In the genomic region with DNA sequence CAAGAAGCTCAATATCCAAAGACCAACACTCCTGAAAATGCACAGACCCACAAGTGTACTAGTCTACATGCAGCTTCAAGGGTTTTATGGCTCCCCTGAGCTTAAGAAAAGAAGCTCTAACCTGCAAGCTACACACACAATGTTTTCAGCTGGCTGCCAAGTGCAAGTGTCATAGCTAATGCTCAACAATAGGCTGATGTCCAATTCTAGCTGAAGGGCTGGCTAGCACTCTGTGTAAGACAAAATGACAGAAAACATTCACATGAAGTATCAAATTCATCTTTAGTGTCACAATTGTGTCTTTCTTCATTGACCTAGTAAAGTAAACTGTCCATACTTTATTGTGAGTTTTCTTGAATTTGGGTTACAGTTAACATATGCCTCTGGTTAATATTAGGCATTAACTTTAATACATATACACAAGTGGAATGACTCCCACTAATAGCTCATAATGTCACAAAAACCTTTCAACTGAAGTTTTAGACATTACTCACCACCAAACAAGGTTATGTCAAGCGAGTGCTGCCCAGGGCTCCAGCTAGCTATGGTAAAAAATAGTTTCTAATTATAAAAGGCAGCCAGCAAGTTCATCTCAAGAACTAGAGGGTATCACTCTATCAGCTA, we compare ENCODE assay signal across 1 cellular context.
TF ChIP-seq lines count a peak whose summit lies in the region.

No MANE protein-coding gene starts in this region.

TF ChIP-seq in SK-N-SH treated with all-trans-retinoic acid at 6 μM for 48 hours, 23 proteins besides CTCF, POLR2A, EP300 and RAD21 (continued from another document):
- TF ChIP-seq, protein P1, sequence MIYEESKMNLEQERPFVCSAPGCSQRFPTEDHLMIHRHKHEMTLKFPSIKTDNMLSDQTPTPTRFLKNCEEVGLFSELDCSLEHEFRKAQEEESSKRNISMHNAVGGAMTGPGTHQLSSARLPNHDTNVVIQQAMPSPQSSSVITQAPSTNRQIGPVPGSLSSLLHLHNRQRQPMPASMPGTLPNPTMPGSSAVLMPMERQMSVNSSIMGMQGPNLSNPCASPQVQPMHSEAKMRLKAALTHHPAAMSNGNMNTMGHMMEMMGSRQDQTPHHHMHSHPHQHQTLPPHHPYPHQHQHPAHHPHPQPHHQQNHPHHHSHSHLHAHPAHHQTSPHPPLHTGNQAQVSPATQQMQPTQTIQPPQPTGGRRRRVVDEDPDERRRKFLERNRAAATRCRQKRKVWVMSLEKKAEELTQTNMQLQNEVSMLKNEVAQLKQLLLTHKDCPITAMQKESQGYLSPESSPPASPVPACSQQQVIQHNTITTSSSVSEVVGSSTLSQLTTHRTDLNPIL (CRISPR knock-in tag; IDR thresholded peaks at IDR 0.05; ENCODE audit: low read depth), result no peak
- TF ChIP-seq, protein P2, sequence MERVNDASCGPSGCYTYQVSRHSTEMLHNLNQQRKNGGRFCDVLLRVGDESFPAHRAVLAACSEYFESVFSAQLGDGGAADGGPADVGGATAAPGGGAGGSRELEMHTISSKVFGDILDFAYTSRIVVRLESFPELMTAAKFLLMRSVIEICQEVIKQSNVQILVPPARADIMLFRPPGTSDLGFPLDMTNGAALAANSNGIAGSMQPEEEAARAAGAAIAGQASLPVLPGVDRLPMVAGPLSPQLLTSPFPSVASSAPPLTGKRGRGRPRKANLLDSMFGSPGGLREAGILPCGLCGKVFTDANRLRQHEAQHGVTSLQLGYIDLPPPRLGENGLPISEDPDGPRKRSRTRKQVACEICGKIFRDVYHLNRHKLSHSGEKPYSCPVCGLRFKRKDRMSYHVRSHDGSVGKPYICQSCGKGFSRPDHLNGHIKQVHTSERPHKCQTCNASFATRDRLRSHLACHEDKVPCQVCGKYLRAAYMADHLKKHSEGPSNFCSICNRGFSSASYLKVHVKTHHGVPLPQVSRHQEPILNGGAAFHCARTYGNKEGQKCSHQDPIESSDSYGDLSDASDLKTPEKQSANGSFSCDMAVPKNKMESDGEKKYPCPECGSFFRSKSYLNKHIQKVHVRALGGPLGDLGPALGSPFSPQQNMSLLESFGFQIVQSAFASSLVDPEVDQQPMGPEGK (CRISPR knock-in tag; IDR thresholded peaks at IDR 0.05; ENCODE audit: borderline replicate concordance), result peak; percentile 15; the same call in 1 of the 2 replicates
- TF ChIP-seq CSDC2 (CRISPR knock-in tag; IDR thresholded peaks at IDR 0.05) (no peak), ISL1 (CRISPR knock-in tag; IDR thresholded peaks at IDR 0.05) (peak; percentile 91), GLIS3 (CRISPR knock-in tag; IDR thresholded peaks at IDR 0.05) (no peak), ZC3H10 (CRISPR knock-in tag; IDR thresholded peaks at IDR 0.05) (peak; percentile 74; the same call in 1 of the 2 replicates), SNAI2 (CRISPR knock-in tag; IDR thresholded peaks at IDR 0.05) (no peak), PPARA (CRISPR knock-in tag; IDR thresholded peaks at IDR 0.05; ENCODE audit: borderline replicate concordance) (no peak), RARB (CRISPR knock-in tag; IDR thresholded peaks at IDR 0.05) (no peak), ZNF70 (CRISPR knock-in tag; IDR thresholded peaks at IDR 0.05) (no peak)
- TF ChIP-seq, protein P3, sequence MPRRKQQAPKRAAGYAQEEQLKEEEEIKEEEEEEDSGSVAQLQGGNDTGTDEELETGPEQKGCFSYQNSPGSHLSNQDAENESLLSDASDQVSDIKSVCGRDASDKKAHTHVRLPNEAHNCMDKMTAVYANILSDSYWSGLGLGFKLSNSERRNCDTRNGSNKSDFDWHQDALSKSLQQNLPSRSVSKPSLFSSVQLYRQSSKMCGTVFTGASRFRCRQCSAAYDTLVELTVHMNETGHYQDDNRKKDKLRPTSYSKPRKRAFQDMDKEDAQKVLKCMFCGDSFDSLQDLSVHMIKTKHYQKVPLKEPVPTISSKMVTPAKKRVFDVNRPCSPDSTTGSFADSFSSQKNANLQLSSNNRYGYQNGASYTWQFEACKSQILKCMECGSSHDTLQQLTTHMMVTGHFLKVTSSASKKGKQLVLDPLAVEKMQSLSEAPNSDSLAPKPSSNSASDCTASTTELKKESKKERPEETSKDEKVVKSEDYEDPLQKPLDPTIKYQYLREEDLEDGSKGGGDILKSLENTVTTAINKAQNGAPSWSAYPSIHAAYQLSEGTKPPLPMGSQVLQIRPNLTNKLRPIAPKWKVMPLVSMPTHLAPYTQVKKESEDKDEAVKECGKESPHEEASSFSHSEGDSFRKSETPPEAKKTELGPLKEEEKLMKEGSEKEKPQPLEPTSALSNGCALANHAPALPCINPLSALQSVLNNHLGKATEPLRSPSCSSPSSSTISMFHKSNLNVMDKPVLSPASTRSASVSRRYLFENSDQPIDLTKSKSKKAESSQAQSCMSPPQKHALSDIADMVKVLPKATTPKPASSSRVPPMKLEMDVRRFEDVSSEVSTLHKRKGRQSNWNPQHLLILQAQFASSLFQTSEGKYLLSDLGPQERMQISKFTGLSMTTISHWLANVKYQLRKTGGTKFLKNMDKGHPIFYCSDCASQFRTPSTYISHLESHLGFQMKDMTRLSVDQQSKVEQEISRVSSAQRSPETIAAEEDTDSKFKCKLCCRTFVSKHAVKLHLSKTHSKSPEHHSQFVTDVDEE (CRISPR knock-in tag; IDR thresholded peaks at IDR 0.05), result no peak
